8 cellular contexts compared by ENCODE assay signal in the genomic region with DNA sequence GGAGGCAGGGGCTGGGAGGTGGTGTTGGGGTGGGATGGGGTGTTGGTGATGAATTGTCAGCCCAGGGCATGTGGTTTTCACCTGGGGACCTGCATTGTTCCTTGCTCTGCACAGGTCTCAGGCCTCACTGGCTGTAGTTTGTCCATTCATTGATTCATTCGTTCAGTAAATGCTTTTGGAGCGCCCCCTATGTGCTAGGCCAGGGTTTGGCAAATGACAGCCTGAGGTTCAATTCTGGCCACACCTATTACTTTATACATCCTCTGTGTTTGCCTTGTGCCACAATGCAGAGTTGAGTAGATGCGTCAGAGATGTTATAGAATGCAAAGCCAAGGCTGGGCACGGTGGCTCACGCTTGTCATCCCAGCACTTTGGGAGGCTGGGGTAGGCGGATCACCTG. TPM values are rescaled to one million over a fixed set of nuclear protein-coding genes. Genes with fewer than 3 reads are reported as not detected.
DNase-seq lines count a peak whose midpoint lies in the region; ATAC-seq, FAIRE-seq and TF ChIP-seq lines count a peak whose summit lies in the region.
"Had no signal": no experiment of that assay in that cellular context is flagged by ENCODE, and none has a peak within 500 bp of the region (broad histone marks: within the 10 kb centered on the region; RNA-seq: fewer than 3 reads in every experiment).

No MANE protein-coding gene starts in this region.

- no peak overlapping the region for H3K9ac ChIP-seq in mesendoderm (ENCODE audit: low read length)

- no peak overlapping the region for H2BK15ac ChIP-seq in mesendoderm (replicated peaks; ENCODE audit: low read depth)

- ATAC-seq in activated CD8-positive, alpha-beta T cell treated with anti-CD3 and anti-CD28 coated beads for 36 hours: no peak
- no peak for ATAC-seq in GM18498 (IDR thresholded peaks at IDR 0.05; ENCODE audit: unreplicated experiment)

- TF ChIP-seq EP300 in Ishikawa (IDR thresholded peaks at IDR 0.05; ENCODE audit: borderline replicate concordance): no peak

- FAIRE-seq in urothelium cell line (lab: Jason Lieb, UNC): no peak
- FAIRE-seq: RCC 7860 had no signal

- peak overlapping the region; percentile 2 for H3K4ac ChIP-seq in mesendoderm (ENCODE audit: low read depth, low read length)

- POLR2A ChIA-PET in activated CD8-positive, alpha-beta T cell treated with anti-CD3 and anti-CD28 coated beads for 36 hours (lab: Charles Lee): no interaction called here

- H3K27ac Mint-ChIP-seq in activated CD8-positive, alpha-beta T cell treated with anti-CD3 and anti-CD28 coated beads for 36 hours: no peak overlapping the region

- no peak overlapping the region for H3K4me3 Mint-ChIP-seq in activated CD8-positive, alpha-beta T cell treated with anti-CD3 and anti-CD28 coated beads for 36 hours

- no CpG with 5 or more reads among the region's 6 CpGs for WGBS in mesendoderm (ENCODE audit: extremely low coverage, insufficient coverage, low lambda C conversion rate)

- no peaks in the 10 kb centered on the region for H3K4me1 ChIP-seq in mesendoderm (ENCODE audit: control insufficient read depth, low read depth, low read length)

- no peaks in the 10 kb centered on the region for H3K36me3 Mint-ChIP-seq in activated CD8-positive, alpha-beta T cell treated with anti-CD3 and anti-CD28 coated beads for 36 hours (ENCODE audit: low read depth)

- intact Hi-C loops in activated CD8-positive, alpha-beta T cell treated with anti-CD3 and anti-CD28 coated beads for 36 hours (cut with micrococcal nuclease): no loop called here

- CTCF ChIA-PET in activated CD8-positive, alpha-beta T cell treated with anti-CD3 and anti-CD28 coated beads for 36 hours (lab: Charles Lee): no interaction called here

- no peak overlapping the region for H3K4me2 ChIP-seq in mesendoderm (ENCODE audit: low read length)

- peak; percentile 41 for TF ChIP-seq RAD21 in Ishikawa (IDR thresholded peaks at IDR 0.05; ENCODE audit: low read depth)

- H2BK120ac ChIP-seq in mesendoderm (ENCODE audit: low read depth, low read length): no peak overlapping the region

- H2AK5ac ChIP-seq in mesendoderm (ENCODE audit: low read length): no peak overlapping the region

- H3K27me3 ChIP-seq in mesendoderm (ENCODE audit: insufficient read depth, low read length, poor library complexity): no peaks in the 10 kb centered on the region

- no peak overlapping the region for H3K27ac ChIP-seq in mesendoderm (ENCODE audit: low read depth, low read length)

- H3K36me3 ChIP-seq in mesendoderm (ENCODE audit: control insufficient read depth, insufficient read depth, low read length): no peaks in the 10 kb centered on the region

- no peak overlapping the region for H3K4me3 ChIP-seq in mesendoderm (ENCODE audit: low read length)

- H4K5ac ChIP-seq in mesendoderm (ENCODE audit: low read length): no peak overlapping the region

- TF ChIP-seq CTCF in GM10266 (IDR thresholded peaks at IDR 0.05; ENCODE audit: control insufficient read depth, insufficient read depth, low read depth, missing control alignments): peak; percentile 62
- peak; percentile 47 for TF ChIP-seq CTCF in activated CD8-positive, alpha-beta T cell treated with anti-CD3 and anti-CD28 coated beads for 36 hours (IDR thresholded peaks at IDR 0.05)

- H3K23ac ChIP-seq in mesendoderm (ENCODE audit: low read length): no peak overlapping the region

- H3K9me3 Mint-ChIP-seq in activated CD8-positive, alpha-beta T cell treated with anti-CD3 and anti-CD28 coated beads for 36 hours: no peaks in the 10 kb centered on the region

- no peak overlapping the region for H3K56ac ChIP-seq in mesendoderm (ENCODE audit: low read length)

- H2BK5ac ChIP-seq in mesendoderm (ENCODE audit: low read length): no peak overlapping the region

- peaks cover 3% of the 10 kb centered on the region for H3K4me1 Mint-ChIP-seq in activated CD8-positive, alpha-beta T cell treated with anti-CD3 and anti-CD28 coated beads for 36 hours (ENCODE audit: low read depth)

- no peaks in the 10 kb centered on the region for H3K79me2 ChIP-seq in mesendoderm (ENCODE audit: control insufficient read depth, insufficient read depth, low read length)

- no peaks in the 10 kb centered on the region for H3K79me1 ChIP-seq in mesendoderm (ENCODE audit: low read length)

- no peaks in the 10 kb centered on the region for H3K27me3 Mint-ChIP-seq in activated CD8-positive, alpha-beta T cell treated with anti-CD3 and anti-CD28 coated beads for 36 hours

- peak; percentile 41 for DNase-seq in GM10266 (ENCODE audit: extremely low spot score)
- DNase-seq in activated CD8-positive, alpha-beta T cell treated with anti-CD3 and anti-CD28 coated beads for 36 hours: peak; percentile 58
- peak; percentile 49 for DNase-seq in mesendoderm
- DNase-seq in occipital lobe (lab: John Stamatoyannopoulos, UW): no peak
- DNase-seq in urothelium cell line (ENCODE audit: low spot score): no peak

- no peak overlapping the region for H4K8ac ChIP-seq in mesendoderm (ENCODE audit: low read depth, low read length)

- no peak overlapping the region for H3K18ac ChIP-seq in mesendoderm (ENCODE audit: low read length)

TF ChIP-seq in Ishikawa, 13 proteins besides CTCF, POLR2A, EP300 and RAD21:
- TF ChIP-seq EGR1 (IDR thresholded peaks at IDR 0.05) (no peak), TAF1 (IDR thresholded peaks at IDR 0.05; ENCODE audit: low read depth) (no peak), TCF12 (IDR thresholded peaks at IDR 0.05; ENCODE audit: low read depth) (no peak), CREB1 (IDR thresholded peaks at IDR 0.05; ENCODE audit: low read depth) (no peak), TEAD4 (IDR thresholded peaks at IDR 0.05) (no peak), CEBPB (IDR thresholded peaks at IDR 0.05) (no peak), YY1 (IDR thresholded peaks at IDR 0.05; ENCODE audit: low read depth) (no peak), FOXM1 (IDR thresholded peaks at IDR 0.05; ENCODE audit: borderline replicate concordance, low read depth) (no peak), NFIC (IDR thresholded peaks at IDR 0.05) (no peak), ZBTB7A (IDR thresholded peaks at IDR 0.05; ENCODE audit: low read depth) (no peak)
- TF ChIP-seq, protein P1, sequence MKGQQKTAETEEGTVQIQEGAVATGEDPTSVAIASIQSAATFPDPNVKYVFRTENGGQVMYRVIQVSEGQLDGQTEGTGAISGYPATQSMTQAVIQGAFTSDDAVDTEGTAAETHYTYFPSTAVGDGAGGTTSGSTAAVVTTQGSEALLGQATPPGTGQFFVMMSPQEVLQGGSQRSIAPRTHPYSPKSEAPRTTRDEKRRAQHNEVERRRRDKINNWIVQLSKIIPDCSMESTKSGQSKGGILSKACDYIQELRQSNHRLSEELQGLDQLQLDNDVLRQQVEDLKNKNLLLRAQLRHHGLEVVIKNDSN (IDR thresholded peaks at IDR 0.05): no peak
- TF ChIP-seq, protein P2, sequence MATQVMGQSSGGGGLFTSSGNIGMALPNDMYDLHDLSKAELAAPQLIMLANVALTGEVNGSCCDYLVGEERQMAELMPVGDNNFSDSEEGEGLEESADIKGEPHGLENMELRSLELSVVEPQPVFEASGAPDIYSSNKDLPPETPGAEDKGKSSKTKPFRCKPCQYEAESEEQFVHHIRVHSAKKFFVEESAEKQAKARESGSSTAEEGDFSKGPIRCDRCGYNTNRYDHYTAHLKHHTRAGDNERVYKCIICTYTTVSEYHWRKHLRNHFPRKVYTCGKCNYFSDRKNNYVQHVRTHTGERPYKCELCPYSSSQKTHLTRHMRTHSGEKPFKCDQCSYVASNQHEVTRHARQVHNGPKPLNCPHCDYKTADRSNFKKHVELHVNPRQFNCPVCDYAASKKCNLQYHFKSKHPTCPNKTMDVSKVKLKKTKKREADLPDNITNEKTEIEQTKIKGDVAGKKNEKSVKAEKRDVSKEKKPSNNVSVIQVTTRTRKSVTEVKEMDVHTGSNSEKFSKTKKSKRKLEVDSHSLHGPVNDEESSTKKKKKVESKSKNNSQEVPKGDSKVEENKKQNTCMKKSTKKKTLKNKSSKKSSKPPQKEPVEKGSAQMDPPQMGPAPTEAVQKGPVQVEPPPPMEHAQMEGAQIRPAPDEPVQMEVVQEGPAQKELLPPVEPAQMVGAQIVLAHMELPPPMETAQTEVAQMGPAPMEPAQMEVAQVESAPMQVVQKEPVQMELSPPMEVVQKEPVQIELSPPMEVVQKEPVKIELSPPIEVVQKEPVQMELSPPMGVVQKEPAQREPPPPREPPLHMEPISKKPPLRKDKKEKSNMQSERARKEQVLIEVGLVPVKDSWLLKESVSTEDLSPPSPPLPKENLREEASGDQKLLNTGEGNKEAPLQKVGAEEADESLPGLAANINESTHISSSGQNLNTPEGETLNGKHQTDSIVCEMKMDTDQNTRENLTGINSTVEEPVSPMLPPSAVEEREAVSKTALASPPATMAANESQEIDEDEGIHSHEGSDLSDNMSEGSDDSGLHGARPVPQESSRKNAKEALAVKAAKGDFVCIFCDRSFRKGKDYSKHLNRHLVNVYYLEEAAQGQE (IDR thresholded peaks at IDR 0.05; ENCODE audit: low read depth): no peak
- TF ChIP-seq, protein P3, sequence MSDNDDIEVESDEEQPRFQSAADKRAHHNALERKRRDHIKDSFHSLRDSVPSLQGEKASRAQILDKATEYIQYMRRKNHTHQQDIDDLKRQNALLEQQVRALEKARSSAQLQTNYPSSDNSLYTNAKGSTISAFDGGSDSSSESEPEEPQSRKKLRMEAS (IDR thresholded peaks at IDR 0.05): no peak

RNA-seq across cellular contexts. Expression of a gene that starts 4.7 kb away (rescaled TPM):
- 1 to 10 TPM; 5.2 to 5.6 TPM for total RNA-seq in activated CD8-positive, alpha-beta T cell treated with anti-CD3 and anti-CD28 coated beads for 36 hours
- polyA plus RNA-seq in mesendoderm (2013, experiment 1 of 2): 6.2 TPM
- 5.6 TPM for polyA plus RNA-seq in mesendoderm (2013, experiment 2 of 2)
- total RNA-seq in occipital lobe: 9.4 TPM

RNA-seq across cellular contexts. Expression of a gene that starts 43.6 kb away (rescaled TPM):
- total RNA-seq in activated CD8-positive, alpha-beta T cell treated with anti-CD3 and anti-CD28 coated beads for 36 hours: 100 to 1,000 TPM in 1 of 2 experiments, 10 to 100 TPM in 1; 95.2 to 121 TPM
- polyA plus RNA-seq in mesendoderm (2013, experiment 1 of 2): 77.6 TPM
- 74.8 TPM for polyA plus RNA-seq in mesendoderm (2013, experiment 2 of 2)
- 57.9 TPM for total RNA-seq in occipital lobe

Comparison
In these comparisons a context has a peak if more than half of its experiments do, and no peak if none do; other contexts are left out.
1. DNase-seq: peak in GM10266 (single experiment), activated CD8-positive, alpha-beta T cell treated with anti-CD3 and anti-CD28 coated beads for 36 hours (single experiment) and mesendoderm (single experiment); none in occipital lobe (single experiment) and urothelium cell line (single experiment).